25 cellular contexts compared by ENCODE assay signal in the genomic region with DNA sequence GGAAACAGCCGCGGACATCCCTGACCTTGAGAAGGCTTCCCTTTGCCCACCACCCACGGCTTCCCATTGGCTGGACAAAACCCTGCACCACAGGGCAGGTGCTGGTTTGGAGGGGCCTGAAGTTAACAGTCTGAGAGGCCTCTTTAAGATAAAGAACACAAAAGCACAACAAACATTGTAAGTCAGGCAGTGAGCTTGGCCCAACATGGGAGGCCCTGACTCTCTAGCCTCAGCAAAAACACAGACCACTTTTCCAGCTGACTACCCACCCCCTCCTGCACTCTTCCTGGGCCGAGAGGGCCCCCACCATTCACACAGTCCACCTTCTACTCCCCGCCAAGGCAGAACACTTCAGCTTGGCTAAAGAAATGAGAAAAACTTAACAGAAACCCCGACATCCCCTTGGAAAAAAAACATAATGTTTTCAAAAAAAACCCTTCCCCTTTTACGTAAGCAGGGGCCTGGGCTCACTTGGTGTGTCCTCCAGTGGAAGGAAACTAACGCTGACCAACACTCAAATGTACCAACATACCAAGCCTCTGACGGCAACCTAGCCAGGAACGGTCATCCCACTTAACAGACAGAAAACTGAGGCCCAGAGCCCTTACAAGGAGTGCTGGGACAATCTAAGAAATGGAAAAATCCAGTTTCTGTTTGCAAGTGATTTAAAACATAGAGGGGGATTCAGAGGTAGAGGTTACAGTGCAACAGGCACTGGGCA.
"Had no signal": no experiment of that assay in that cellular context is flagged by ENCODE, and none has a peak within 500 bp of the region (broad histone marks: within the 10 kb centered on the region; RNA-seq: fewer than 3 reads in every experiment).

No MANE protein-coding gene starts in this region.

- H3K9me3 Mint-ChIP-seq: natural killer cell; stimulated activated memory B cell treated with anti-CD40 and anti-IgM and Interleukin-4, amounts not matched to agents 10 μg/mL and 1 μg/mL and 100 μg/mL, for 72 hours had no signal

- H3K4me1 Mint-ChIP-seq: stimulated activated memory B cell treated with anti-CD40 and anti-IgM and Interleukin-4, amounts not matched to agents 10 μg/mL and 1 μg/mL and 100 μg/mL, for 72 hours had no signal

- H3K4me3 Mint-ChIP-seq: effector memory CD8-positive, alpha-beta T cell; natural killer cell; stimulated activated memory B cell treated with anti-CD40 and anti-IgM and Interleukin-4, amounts not matched to agents 10 μg/mL and 1 μg/mL and 100 μg/mL, for 72 hours had no signal

- H3K36me3 Mint-ChIP-seq: natural killer cell; stimulated activated memory B cell treated with anti-CD40 and anti-IgM and Interleukin-4, amounts not matched to agents 10 μg/mL and 1 μg/mL and 100 μg/mL, for 72 hours had no signal

- H3K27ac Mint-ChIP-seq: effector memory CD8-positive, alpha-beta T cell; natural killer cell; stimulated activated memory B cell treated with anti-CD40 and anti-IgM and Interleukin-4, amounts not matched to agents 10 μg/mL and 1 μg/mL and 100 μg/mL, for 72 hours had no signal

- H3K4me1 ChIP-seq: lower lobe of right lung, prostate gland, sigmoid colon, spleen, testis, tibial nerve had no signal

- H3K27me3 Mint-ChIP-seq: stimulated activated memory B cell treated with anti-CD40 and anti-IgM and Interleukin-4, amounts not matched to agents 10 μg/mL and 1 μg/mL and 100 μg/mL, for 72 hours had no signal

- H3K27ac ChIP-seq: epithelial cell of prostate, heart right ventricle, lower lobe of right lung, prostate gland, sigmoid colon, skin epidermis, spleen, testis, tibial nerve had no signal

- DNase-seq: cerebellar nuclear complex; cortex of kidney; effector memory CD8-positive, alpha-beta T cell; foreskin fibroblast; glutamatergic neuron; heart right ventricle; hippocampal formation; kidney glomerular epithelial cell; left colon; left ventricle myocardium superior; lower lobe of right lung; natural killer cell; right cardiac atrium; sigmoid colon; spleen; stimulated activated CD4-positive, alpha-beta T cell treated with anti-CD3 and anti-CD28 coated beads, Interleukin-4, amount 100 ng/mL, for 4 hours; stimulated activated naive CD8-positive, alpha-beta T cell treated with anti-CD3 and anti-CD28 coated beads, Interleukin-15, Interleukin-2, amounts not matched to agents 100 U/mL and 50 U/mL, for 24 hours; substantia nigra; testis had no signal

- H3K27me3 ChIP-seq: sigmoid colon, testis, tibial nerve had no signal

- H3K4me3 ChIP-seq: heart right ventricle, lower lobe of right lung, prostate gland, sigmoid colon, skin epidermis, spleen, testis, tibial nerve had no signal

- ATAC-seq: effector memory CD8-positive, alpha-beta T cell; esophagus mucosa; heart right ventricle; left colon; left ventricle myocardium superior; natural killer cell; right cardiac atrium; stimulated activated memory B cell treated with anti-CD40 and anti-IgM and Interleukin-4, amounts not matched to agents 10 μg/mL and 1 μg/mL and 100 μg/mL, for 72 hours; stimulated activated naive CD8-positive, alpha-beta T cell treated with anti-CD3 and anti-CD28 coated beads, Interleukin-15, Interleukin-2, amounts not matched to agents 100 U/mL and 50 U/mL, for 24 hours had no signal

- H3K36me3 ChIP-seq: heart right ventricle, lower lobe of right lung, prostate gland, sigmoid colon, spleen, tibial nerve had no signal

- H3K9me3 ChIP-seq: heart right ventricle, lower lobe of right lung, prostate gland, sigmoid colon, spleen, testis, tibial nerve had no signal
